ENCODE assay signal across 20 cellular contexts in the genomic region with DNA sequence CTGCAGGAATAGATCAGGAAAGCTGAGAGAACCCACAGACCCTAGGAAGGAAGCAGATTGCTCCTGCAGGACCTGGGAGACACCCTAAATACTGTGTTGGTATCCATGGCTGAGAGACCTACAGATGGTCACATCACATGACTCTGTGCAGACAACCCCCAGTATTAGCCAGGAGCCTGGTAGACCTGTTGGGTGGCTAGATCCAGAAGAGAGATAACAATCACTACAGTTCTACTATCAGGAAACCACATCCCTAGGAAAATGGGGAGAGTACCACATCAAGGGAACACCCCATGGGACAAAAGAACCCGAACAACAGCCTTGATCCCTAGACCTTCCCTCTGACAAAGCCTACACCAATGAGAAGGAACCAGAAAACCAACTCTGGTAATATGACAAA.
"Had no signal": no experiment of that assay in that cellular context is flagged by ENCODE, and none has a peak within 500 bp of the region (broad histone marks: within the 10 kb centered on the region; RNA-seq: fewer than 3 reads in every experiment).

No MANE protein-coding gene starts in this region.

- H3K4me1 ChIP-seq: parathyroid adenoma, psoas muscle, right lobe of liver, upper lobe of left lung, uterus had no signal

- H3K9me3 ChIP-seq: psoas muscle, right lobe of liver, tibial artery, upper lobe of left lung, uterus had no signal

- DNase-seq: effector CD8-positive, alpha-beta T cell; foreskin melanocyte; head of caudate nucleus; left colon; left ventricle myocardium superior; mesenchymal stem cell; midbrain; occipital lobe; psoas muscle; retina; right lobe of liver; stimulated activated CD4-positive, alpha-beta T cell treated with anti-CD3 and anti-CD28 coated beads, Interleukin-4, amount 100 ng/mL, for 24 hours; tibial artery; upper lobe of left lung; uterus had no signal

- H3K36me3 ChIP-seq: right lobe of liver, tibial artery, upper lobe of left lung, uterus had no signal

- H3K4me2 ChIP-seq: hepatocyte had no signal

- H3K9ac ChIP-seq: parathyroid adenoma had no signal

- H2AFZ ChIP-seq: hepatocyte, parathyroid adenoma had no signal

- H3K79me2 ChIP-seq: hepatocyte, parathyroid adenoma had no signal

- H3K4me3 ChIP-seq: hepatocyte, lung, psoas muscle, right lobe of liver, tibial artery, upper lobe of left lung, uterus had no signal

- ATAC-seq: left colon; left ventricle myocardium superior; natural killer cell treated with Interleukin-12 subunit alpha and Interleukin-12 subunit beta and Interleukin-15 and Interleukin-18, amount 100 ng/mL, for 72 hours; psoas muscle; right lobe of liver; stimulated activated memory B cell treated with anti-CD40 and anti-IgM and Interleukin-4, amounts not matched to agents 10 μg/mL and 1 μg/mL and 100 μg/mL, for 72 hours had no signal

- H3K27me3 ChIP-seq: hepatocyte, right lobe of liver, tibial artery, upper lobe of left lung, uterus had no signal

- H3K27ac ChIP-seq: hepatocyte, parathyroid adenoma, psoas muscle, right lobe of liver, tibial artery, upper lobe of left lung, uterus had no signal
